In genomic region chr19:35216026-35216832, GRCh38 we compare ENCODE assay signal across 15 cellular contexts. TPM values are rescaled to one million over a fixed set of nuclear protein-coding genes. Genes with fewer than 3 reads are reported as not detected.
DNase-seq lines count a peak whose midpoint lies in the region; ATAC-seq and TF ChIP-seq lines count a peak whose summit lies in the region.
"Had no signal": no experiment of that assay in that cellular context is flagged by ENCODE, and none has a peak within 500 bp of the region (broad histone marks: within the 10 kb centered on the region; RNA-seq: fewer than 3 reads in every experiment).

No MANE protein-coding gene starts in this region.

- peak overlapping the region; percentile 98 for H3K27ac Mint-ChIP-seq in activated B cell treated with CpG ODN at 0.5 μM for 24 hours
- H3K27ac Mint-ChIP-seq: brain, neural progenitor cell had no signal

- no peaks in the 10 kb centered on the region for H3K9me3 Mint-ChIP-seq in activated B cell treated with CpG ODN at 0.5 μM for 24 hours

- TF ChIP-seq CTCF in activated B cell treated with CpG ODN at 0.5 μM for 24 hours (IDR thresholded peaks at IDR 0.05): no peak
- no peak for TF ChIP-seq CTCF in foreskin keratinocyte (conservative IDR thresholded peaks at IDR 0.05)

- H3K36me3 ChIP-seq in BLaER1 treated with 17β-estradiol and CSF1 and Interleukin-3, amounts not matched to agents 10 nM and 100 nM: no peaks in the 10 kb centered on the region
- H3K36me3 ChIP-seq: HAP-1, heart right ventricle, left ventricle myocardium inferior, neural progenitor cell had no signal

- H3K9me3 ChIP-seq in BLaER1 treated with 17β-estradiol and CSF1 and Interleukin-3, amounts not matched to agents 10 nM and 100 nM (replicated peaks in 1 of 11): peaks cover 10 to 38% (median 22%) of the 10 kb centered on the region in 11 experiments; a peak in 20 of 22 replicates

- intact Hi-C loops in activated B cell treated with CpG ODN at 0.5 μM for 24 hours (cut with micrococcal nuclease): no loop called here

- H3K4me3 Mint-ChIP-seq in activated B cell treated with CpG ODN at 0.5 μM for 24 hours: no peak overlapping the region
- H3K4me3 Mint-ChIP-seq: brain, neural progenitor cell had no signal

- no peak overlapping the region for H3K9ac ChIP-seq in BLaER1 treated with 17β-estradiol and CSF1 and Interleukin-3, amounts not matched to agents 10 nM and 100 nM
- H3K9ac ChIP-seq: neural progenitor cell had no signal

- DNase-seq in ELR (ENCODE audit: low read depth) (peak; percentile 40), activated B cell treated with CpG ODN at 0.5 μM for 24 hours (no peak), foreskin keratinocyte (peak; percentile 13 to 71), activated gamma-delta T cell treated with Interleukin-2 at 50 U/mL for 16 hours (no peak)
- DNase-seq: heart right ventricle, left ventricle myocardium inferior, NCI-H1417 treated with DMSO at 0.1 percent for 48 hours, T-helper 9 cell had no signal

- H3K4me1 Mint-ChIP-seq in activated B cell treated with CpG ODN at 0.5 μM for 24 hours: peaks cover 60% of the 10 kb centered on the region
- H3K4me1 Mint-ChIP-seq: neural progenitor cell had no signal

- peak overlapping the region in 9 of 11 experiments; percentile 3 to 76 (median 39); a peak in 13 of 22 replicates for H3K27ac ChIP-seq in BLaER1 treated with 17β-estradiol and CSF1 and Interleukin-3, amounts not matched to agents 10 nM and 100 nM
- H3K27ac ChIP-seq in foreskin keratinocyte: no peak overlapping the region
- H3K27ac ChIP-seq: left ventricle myocardium inferior, neural progenitor cell had no signal

- no peaks in the 10 kb centered on the region for H3K27me3 Mint-ChIP-seq in activated B cell treated with CpG ODN at 0.5 μM for 24 hours

- CTCF ChIA-PET in activated B cell treated with CpG ODN at 0.5 μM for 24 hours (lab: Charles Lee): interaction anchor here (0.8 to 3.1 kb wide), 10 partner anchors 10 to 172 kb away, joined by 3 to 27 read pairs (median 4); partner anchors contain the start of genes FXYD3, FXYD5 and FXYD7

- H3K4me1 ChIP-seq in BLaER1 treated with 17β-estradiol and CSF1 and Interleukin-3, amounts not matched to agents 10 nM and 100 nM: peaks cover 58 to 85% (median 63%) of the 10 kb centered on the region in 10 experiments
- peaks cover 7% of the 10 kb centered on the region for H3K4me1 ChIP-seq in foreskin keratinocyte
- H3K4me1 ChIP-seq: neural progenitor cell had no signal

- H3K27me3 ChIP-seq in BLaER1 treated with 17β-estradiol and CSF1 and Interleukin-3, amounts not matched to agents 10 nM and 100 nM: no peaks in the 10 kb centered on the region
- H3K27me3 ChIP-seq in foreskin keratinocyte: peaks cover 8% of the 10 kb centered on the region
- H3K27me3 ChIP-seq: heart right ventricle, neural progenitor cell had no signal

- no peaks in the 10 kb centered on the region for H4K20me1 ChIP-seq in BLaER1 treated with 17β-estradiol and CSF1 and Interleukin-3, amounts not matched to agents 10 nM and 100 nM

- ATAC-seq in activated B cell treated with CpG ODN at 0.5 μM for 24 hours (ENCODE audit: low read depth) (no peak), foreskin keratinocyte (peak; percentile 17), GM21360 (IDR thresholded peaks at IDR 0.05; ENCODE audit: unreplicated experiment) (no peak), GM19395 (IDR thresholded peaks at IDR 0.05; ENCODE audit: unreplicated experiment) (no peak)
- ATAC-seq: heart right ventricle had no signal

- H3K4me2 ChIP-seq in BLaER1 treated with 17β-estradiol and CSF1 and Interleukin-3, amounts not matched to agents 10 nM and 100 nM: peak overlapping the region; percentile 4 to 97 (median 29); a peak in 17 of 22 replicates
- H3K4me2 ChIP-seq: neural progenitor cell had no signal

- POLR2A ChIA-PET in activated B cell treated with CpG ODN at 0.5 μM for 24 hours (lab: Charles Lee): interaction anchor here (0.7 to 6.8 kb wide), 6 partner anchors 10 to 81 kb away, joined by 3 to 63 read pairs (median 16); partner anchors contain the start of gene FXYD5

- H3K4me3 ChIP-seq in BLaER1 treated with 17β-estradiol and CSF1 and Interleukin-3, amounts not matched to agents 10 nM and 100 nM: peak overlapping the region in 1 of 10 experiments; percentile 18; a peak in 1 of 20 replicates
- H3K4me3 ChIP-seq: HAP-1, heart right ventricle, left ventricle myocardium inferior, neural progenitor cell had no signal

- H3K36me3 Mint-ChIP-seq in activated B cell treated with CpG ODN at 0.5 μM for 24 hours (ENCODE audit: low read depth): no peaks in the 10 kb centered on the region
- H3K36me3 Mint-ChIP-seq: brain, neural progenitor cell had no signal

RNA-seq across cellular contexts. Expression of gene FAM187B, which starts 12.3 kb away (rescaled TPM):
- not detected in 2 replicates for total RNA-seq in activated B cell treated with CpG ODN at 0.5 μM for 24 hours
- total RNA-seq in foreskin keratinocyte: not detected in 2 replicates
- not detected in 2 replicates for polyA plus RNA-seq in foreskin keratinocyte
- total RNA-seq: HT-29, left ventricle myocardium inferior had no signal
- polyA plus RNA-seq: heart right ventricle had no signal

RNA-seq across cellular contexts. Expression of gene LSR, which starts 32.6 kb away (rescaled TPM):
- total RNA-seq in activated B cell treated with CpG ODN at 0.5 μM for 24 hours (16.4 and 18.0 TPM in 2 replicates), foreskin keratinocyte (91.3 and 98.0 TPM in 2 replicates)
- polyA plus RNA-seq in foreskin keratinocyte: 113 and 125 TPM in 2 replicates

RNA-seq across cellular contexts. Expression of gene USF2, which starts 52.5 kb away (rescaled TPM):
- total RNA-seq in activated B cell treated with CpG ODN at 0.5 μM for 24 hours: 233 and 236 TPM in 2 replicates
- total RNA-seq in foreskin keratinocyte: 54.5 and 59.6 TPM in 2 replicates
- 81.3 and 89.9 TPM in 2 replicates for polyA plus RNA-seq in foreskin keratinocyte

Comparison
In these comparisons a context has a peak if more than half of its experiments do, and no peak if none do; other contexts are left out.
1. DNase-seq: peak in ELR (single experiment) and foreskin keratinocyte (2 of 2); none in activated B cell treated with CpG ODN at 0.5 μM for 24 hours (single experiment) and activated gamma-delta T cell treated with Interleukin-2 at 50 U/mL for 16 hours (single experiment).